In genomic region chr20:7180261-7181045, GRCh38 we compare ENCODE assay signal across 24 cellular contexts.
A peak's percentile ranks its signal among the peaks of the same experiment; 100 is the strongest.
DNase-seq lines count a peak whose midpoint lies in the region; ATAC-seq, FAIRE-seq and TF ChIP-seq lines count a peak whose summit lies in the region.
"Had no signal": no experiment of that assay in that cellular context is flagged by ENCODE, and none has a peak within 500 bp of the region (broad histone marks: within the 10 kb centered on the region; RNA-seq: fewer than 3 reads in every experiment).

No MANE protein-coding gene starts in this region.

- no peaks in the 10 kb centered on the region for H3K27me3 ChIP-seq in keratinocyte (ENCODE audit: control insufficient read depth, extremely low read depth, insufficient read depth, low read length)
- H3K27me3 ChIP-seq in effector memory CD4-positive, alpha-beta T cell (replicated peaks; ENCODE audit: control insufficient read depth, insufficient read depth, low read length, poor library complexity, severe bottlenecking) = no peaks in the 10 kb centered on the region
- H3K27me3 ChIP-seq: adrenal gland, BE2C, heart right ventricle, ovary, sigmoid colon, upper lobe of right lung had no signal

- H3K9ac ChIP-seq in keratinocyte (ENCODE audit: control insufficient read depth, extremely low read depth, insufficient read depth, low read length) = no peak overlapping the region

- no peaks in the 10 kb centered on the region for H3K9me1 ChIP-seq in keratinocyte (ENCODE audit: control insufficient read depth, extremely low read depth, insufficient read depth, low read length)

- no peak overlapping the region for H3K4me3 ChIP-seq in keratinocyte (ENCODE audit: control insufficient read depth in 2 of 3, extremely low read depth in 1 of 3, insufficient read depth in 2 of 3, low read depth in 1 of 3, low read length in 3 of 3)
- H3K4me3 ChIP-seq in effector memory CD4-positive, alpha-beta T cell (ENCODE audit: insufficient read depth, low read depth, low read length, poor library complexity, severe bottlenecking) = no peak overlapping the region
- H3K4me3 ChIP-seq: adrenal gland, heart right ventricle, ovary, sigmoid colon, upper lobe of right lung had no signal

- no peaks in the 10 kb centered on the region for H3K79me2 ChIP-seq in keratinocyte (ENCODE audit: control insufficient read depth, insufficient read depth, low read length)

- no peaks in the 10 kb centered on the region for H3K9me3 ChIP-seq in keratinocyte (ENCODE audit: control insufficient read depth, low read depth, low read length)
- H3K9me3 ChIP-seq in effector memory CD4-positive, alpha-beta T cell (ENCODE audit: control insufficient read depth, low read length) = peaks cover 3% of the 10 kb centered on the region
- H3K9me3 ChIP-seq: adrenal gland, BE2C, ovary, sigmoid colon, upper lobe of right lung had no signal

- FAIRE-seq in keratinocyte (lab: Jason Lieb, UNC) = peak; percentile 58
- FAIRE-seq: GM19239 had no signal

- H2AFZ ChIP-seq in keratinocyte (ENCODE audit: control insufficient read depth, low read length) = no peak overlapping the region

- DNase-seq in H4 (ENCODE audit: low spot score) (peak; percentile 13), RPMI7951 (ENCODE audit: low read depth) (peak; percentile 6), epithelial cell of prostate (ENCODE audit: low read depth, low spot score) (peak; percentile 72), keratinocyte (ENCODE audit: low read depth, low spot score) (no peak), DMS 273 (lab: John Stamatoyannopoulos, UW; ENCODE audit: unreplicated experiment) (no peak), sciatic nerve (ENCODE audit: low spot score) (no peak)
- DNase-seq in effector memory CD4-positive, alpha-beta T cell = no peak
- DNase-seq: activated CD8-positive, alpha-beta T cell treated with anti-CD3 and anti-CD28 coated beads for 36 hours; activated T-cell treated with anti-CD3 and anti-CD28 coated beads for 4 hours; adrenal gland; BE2C; caudate nucleus; heart right ventricle; NCI-H1436; NCI-H2171; NCI-H82; ovary; Right ventricle myocardium superior; sigmoid colon; upper lobe of right lung had no signal

- no peaks in the 10 kb centered on the region for H3K36me3 ChIP-seq in keratinocyte (ENCODE audit: control insufficient read depth in 2 of 2, extremely low read depth in 1 of 2, insufficient read depth in 2 of 2, low read length in 2 of 2)
- no peaks in the 10 kb centered on the region for H3K36me3 ChIP-seq in effector memory CD4-positive, alpha-beta T cell (ENCODE audit: control insufficient read depth, insufficient read depth, low read length)
- H3K36me3 ChIP-seq: adrenal gland, BE2C, heart right ventricle, ovary, sigmoid colon, upper lobe of right lung had no signal

- H3K27ac ChIP-seq in epithelial cell of prostate (peak overlapping the region; percentile 33), keratinocyte (ENCODE audit: control insufficient read depth, insufficient read depth, low read length) (no peak overlapping the region)
- H3K27ac ChIP-seq in effector memory CD4-positive, alpha-beta T cell (ENCODE audit: insufficient read depth, low read length, poor library complexity, severe bottlenecking) = no peak overlapping the region
- H3K27ac ChIP-seq: adrenal gland, heart right ventricle, ovary, sigmoid colon, upper lobe of right lung had no signal

- no peak overlapping the region for H3K4me2 ChIP-seq in keratinocyte (ENCODE audit: control insufficient read depth, extremely low read depth, insufficient read depth, low read depth, low read length)

- no peak for TF ChIP-seq CTCF in keratinocyte (optimal IDR thresholded peaks at IDR 0.05 in 1 of 3, IDR thresholded peaks at IDR 0.05 in 1 of 3, conservative IDR thresholded peaks at IDR 0.05 in 1 of 3; ENCODE audit: extremely low read depth in 1 of 3, insufficient read depth in 2 of 3, low read length in 3 of 3)

- intact Hi-C loops in sciatic nerve (cut with DNase I) = no loop called here

- no peak for ATAC-seq in GM19467 (IDR thresholded peaks at IDR 0.05; ENCODE audit: unreplicated experiment)
- ATAC-seq in sciatic nerve = no peak
- ATAC-seq: activated CD4-positive, CD25-positive, alpha-beta regulatory T cell treated with anti-CD3 and anti-CD28 coated beads, Interleukin-2, amount 50 U/mL, for 24 hours; activated CD8-positive, alpha-beta T cell treated with anti-CD3 and anti-CD28 coated beads for 36 hours; heart right ventricle; left lobe of liver; upper lobe of right lung had no signal

- dilution Hi-C loops in keratinocyte (cut with MboI; ENCODE audit: extremely low pct_ligation_motif_present, low sequenced_read_pairs) = no loop called here

- H3K4me1 ChIP-seq in keratinocyte (ENCODE audit: control insufficient read depth, extremely low read depth, insufficient read depth, low read length) = peaks cover 3% of the 10 kb centered on the region
- H3K4me1 ChIP-seq in effector memory CD4-positive, alpha-beta T cell (ENCODE audit: control insufficient read depth, insufficient read depth, low read length, poor library complexity, severe bottlenecking) = no peaks in the 10 kb centered on the region
- H3K4me1 ChIP-seq: adrenal gland, BE2C, heart right ventricle, sigmoid colon, upper lobe of right lung had no signal

- H4K20me1 ChIP-seq in keratinocyte (ENCODE audit: control insufficient read depth, extremely low read depth, insufficient read depth, low read length) = no peaks in the 10 kb centered on the region

Comparison
In these comparisons a context has a peak if more than half of its experiments do, and no peak if none do; other contexts are left out.
1. DNase-seq: peak in H4 (single experiment), RPMI7951 (single experiment) and epithelial cell of prostate (single experiment); none in keratinocyte (single experiment), DMS 273 (single experiment), effector memory CD4-positive, alpha-beta T cell (0 of 3) and sciatic nerve (single experiment).